In the genomic region with DNA sequence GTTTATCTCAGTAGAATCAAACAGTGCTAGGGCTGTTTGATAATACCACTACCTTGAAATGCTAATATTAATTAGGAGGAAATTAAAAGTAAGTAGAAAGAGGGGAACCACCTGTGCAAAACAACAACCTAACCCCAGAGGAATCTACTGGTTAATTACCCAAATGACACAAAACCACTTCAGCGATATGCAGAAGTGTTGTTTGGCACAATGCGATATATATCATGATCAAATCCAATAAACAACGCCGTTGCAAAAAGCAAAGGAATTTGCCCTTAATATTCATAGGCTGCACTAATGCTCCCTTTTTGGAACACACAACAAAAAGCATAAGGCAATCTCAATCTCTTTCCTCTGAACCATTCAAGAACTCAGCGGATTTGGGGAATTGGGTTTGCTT, we compare ENCODE assay signal across 9 cellular contexts. TPM values are rescaled to one million over a fixed set of nuclear protein-coding genes. Genes with fewer than 3 reads are reported as not detected.
DNase-seq lines count a peak whose midpoint lies in the region; ATAC-seq and TF ChIP-seq lines count a peak whose summit lies in the region.
"Had no signal": no experiment of that assay in that cellular context is flagged by ENCODE, and none has a peak within 500 bp of the region (broad histone marks: within the 10 kb centered on the region; RNA-seq: fewer than 3 reads in every experiment).

No MANE protein-coding gene starts in this region.

- no peaks in the 10 kb centered on the region for H3K27me3 ChIP-seq in GM06990 (replicated peaks; ENCODE audit: control insufficient read depth, insufficient read depth, low read length)
- no peaks in the 10 kb centered on the region for H3K27me3 ChIP-seq in esophagus muscularis mucosa
- H3K27me3 ChIP-seq in prostate gland (replicated peaks; ENCODE audit: insufficient read depth) = no peaks in the 10 kb centered on the region

- POLR2A ChIA-PET in OCI-LY7 (lab: Charles Lee) = interaction anchor here (0.5 kb wide), 1 partner anchor 34 kb away, joined by 5 read pairs; no protein-coding TSS in a partner anchor
- POLR2A ChIA-PET in RWPE1 (lab: Yijun Ruan, JAX; ENCODE audit: low non-redundant PET) = no interaction called here

- TF ChIP-seq POLR2A in esophagus muscularis mucosa (IDR thresholded peaks at IDR 0.05; ENCODE audit: low read depth) (no peak), prostate gland (IDR thresholded peaks at IDR 0.05) (no peak)

- H3K4me3 ChIP-seq in GM06990 (replicated peaks; ENCODE audit: low read depth, low read length) = peak overlapping the region; percentile 87
- peak overlapping the region; percentile 89 for H3K4me3 ChIP-seq in OCI-LY7 (ENCODE audit: low read depth, low read length, poor library complexity, severe bottlenecking)
- peak overlapping the region; percentile 87 to 96 (median 92) for H3K4me3 ChIP-seq in esophagus muscularis mucosa
- H3K4me3 ChIP-seq in prostate gland = peak overlapping the region; percentile 90 to 93

- H3K9me2 ChIP-seq in OCI-LY7 (ENCODE audit: insufficient read depth, low read length) = no peaks in the 10 kb centered on the region

- no peak overlapping the region for H3K27ac ChIP-seq in OCI-LY7 (ENCODE audit: low read depth, low read length, poor library complexity, severe bottlenecking)
- H3K27ac ChIP-seq in esophagus muscularis mucosa (replicated peaks in 1 of 4) = peak overlapping the region; percentile 93 to 98 (median 97)
- H3K27ac ChIP-seq in prostate gland = peak overlapping the region in 1 of 2 donors; percentile 95
- H3K27ac ChIP-seq in RWPE1 = no peak overlapping the region

- CTCF ChIA-PET in OCI-LY7 (lab: Charles Lee; ENCODE audit: unreplicated experiment) (no interaction called here), RWPE1 (lab: Yijun Ruan, JAX) (no interaction called here)

- TSS peak; percentile 55 for BruUV-seq in OCI-LY7 (replicated peaks; lab: Mats Ljungman, UMichigan)

- H3K4me1 ChIP-seq in OCI-LY7 (ENCODE audit: insufficient read depth, low read length, poor library complexity, severe bottlenecking) (peaks cover 27% of the 10 kb centered on the region), esophagus muscularis mucosa (peaks cover 12 to 64% (median 54%) of the 10 kb centered on the region in 4 donors), prostate gland (replicated peaks) (no peaks in the 10 kb centered on the region)

- no peak overlapping the region for H2AFZ ChIP-seq in OCI-LY7 (ENCODE audit: low read length)

- H3K4me2 ChIP-seq in OCI-LY7 (ENCODE audit: low read length) = peak overlapping the region; percentile 73

- WGBS in esophagus muscularis mucosa = 27% methylated on average over 5 of the region's 5 CpGs
- 49% methylated on average over 5 of the region's 5 CpGs for WGBS in prostate gland

- ATAC-seq in GM18517 (IDR thresholded peaks at IDR 0.05; ENCODE audit: unreplicated experiment) (no peak), GM21723 (IDR thresholded peaks at IDR 0.05; ENCODE audit: unreplicated experiment) (no peak)

- no peak for DNase-seq in GM06990 (ENCODE audit: extremely low read depth, insufficient read length)
- peak; percentile 10 for DNase-seq in OCI-LY7 (ENCODE audit: low spot score)
- no peak for DNase-seq in esophagus muscularis mucosa (ENCODE audit: extremely low spot score)
- no peak for DNase-seq in prostate gland (ENCODE audit: low spot score)
- no peak for DNase-seq in RWPE1 (ENCODE audit: low spot score)
- DNase-seq in C1 segment of cervical spinal cord (lab: John Stamatoyannopoulos, UW) = no peak
- DNase-seq: activated CD4-positive, alpha-beta T cell treated with anti-CD3 and anti-CD28 coated beads, Interleukin-2, amount 50 U/mL, for 1 hour had no signal

- TF ChIP-seq EP300 in esophagus muscularis mucosa (IDR thresholded peaks at IDR 0.05) = no peak

- H3K79me2 ChIP-seq in OCI-LY7 (ENCODE audit: insufficient read depth, low read depth, low read length) = peaks cover 59% of the 10 kb centered on the region

- no peaks in the 10 kb centered on the region for H3K36me3 ChIP-seq in GM06990 (ENCODE audit: control insufficient read depth, insufficient read depth, low read length)
- peaks cover 23% of the 10 kb centered on the region for H3K36me3 ChIP-seq in OCI-LY7 (ENCODE audit: insufficient read depth, low read length)
- H3K36me3 ChIP-seq in esophagus muscularis mucosa = no peaks in the 10 kb centered on the region
- no peaks in the 10 kb centered on the region for H3K36me3 ChIP-seq in prostate gland

- no peak for TF ChIP-seq CTCF in GM06990 (IDR thresholded peaks at IDR 0.05; ENCODE audit: insufficient read depth, low read length, poor library complexity, severe bottlenecking)
- no peak for TF ChIP-seq CTCF in OCI-LY7 (conservative IDR thresholded peaks at IDR 0.05; ENCODE audit: low read length)
- TF ChIP-seq CTCF in esophagus muscularis mucosa (IDR thresholded peaks at IDR 0.05) = no peak
- TF ChIP-seq CTCF in prostate gland (IDR thresholded peaks at IDR 0.05) = no peak
- no peak for TF ChIP-seq CTCF in RWPE1 (conservative IDR thresholded peaks at IDR 0.05; ENCODE audit: low read depth)

- no peaks in the 10 kb centered on the region for H3K9me3 ChIP-seq in OCI-LY7 (ENCODE audit: low read length)
- H3K9me3 ChIP-seq in esophagus muscularis mucosa = no peaks in the 10 kb centered on the region
- H3K9me3 ChIP-seq in prostate gland = no peaks in the 10 kb centered on the region

- peaks cover 16% of the 10 kb centered on the region for H4K20me1 ChIP-seq in OCI-LY7 (ENCODE audit: insufficient read depth, low read length)

- intact Hi-C loops in OCI-LY7 (cut with micrococcal nuclease; ENCODE audit: unreplicated experiment) = loop anchor here (5.0 kb wide), 2 partner anchors 528 to 678 kb away; a partner anchor contains a TSS
- intact Hi-C loops in esophagus muscularis mucosa (cut with DNase I) = loop anchor here (5.0 to 10.0 kb wide), 2 partner anchors 133 to 416 kb away; a partner anchor contains a TSS
- intact Hi-C loops in prostate gland (cut with DNase I) = loop anchor here (1.0 to 10.0 kb wide), 3 partner anchors 134 to 666 kb away; a partner anchor contains a TSS

RNA-seq across cellular contexts. Expression of a gene that starts 1.6 kb away (rescaled TPM):
- 44.0 and 49.8 TPM in 2 replicates for total RNA-seq in OCI-LY7 (2014; rRNA removed; shearing (Covaris generic))
- 36.7 and 37.6 TPM in 2 replicates for total RNA-seq in OCI-LY7 (2022)
- total RNA-seq in esophagus muscularis mucosa = 100 to 1,000 TPM in 1 of 4 donors, 10 to 100 TPM in 3; 84.4 to 108 (median 91.2) TPM
- 100 to 1,000 TPM in 1 of 2 donors, 10 to 100 TPM in 1; 76.2 to 102 TPM for total RNA-seq in prostate gland

RNA-seq across cellular contexts. Expression of a gene that starts 29.2 kb away (rescaled TPM):
- 0.28 and 0.82 TPM in 2 replicates for total RNA-seq in OCI-LY7 (2014; rRNA removed; shearing (Covaris generic))
- total RNA-seq in OCI-LY7 (2022) = 1.1 and 1.6 TPM in 2 replicates
- 10 to 100 TPM; 13.6 to 27.9 (median 18.6) TPM for total RNA-seq in esophagus muscularis mucosa
- total RNA-seq in prostate gland = 10 to 100 TPM in 1 of 2 donors, 1 to 10 TPM in 1; 5.3 to 26.5 TPM

Comparison
In these comparisons a context has a peak if more than half of its experiments do, and no peak if none do; other contexts are left out.
1. H3K27ac ChIP-seq: peak in esophagus muscularis mucosa (4 of 4); none in OCI-LY7 (single experiment) and RWPE1 (single experiment).
2. Peak in every context shown above with its lines, with median percentiles within 50 percentile points of each other: H3K4me3 ChIP-seq.